ENCODE assay signal across 12 cellular contexts in genomic region chr2:213227458-213227857, GRCh38. TPM values are rescaled to one million over a fixed set of nuclear protein-coding genes. Genes with fewer than 3 reads are reported as not detected.
DNase-seq lines count a peak whose midpoint lies in the region; ATAC-seq and TF ChIP-seq lines count a peak whose summit lies in the region.
"Had no signal": no experiment of that assay in that cellular context is flagged by ENCODE, and none has a peak within 500 bp of the region (broad histone marks: within the 10 kb centered on the region; RNA-seq: fewer than 3 reads in every experiment).

No MANE protein-coding gene starts in this region.

- TF ChIP-seq POLR2A in breast epithelium (IDR thresholded peaks at IDR 0.05): no peak

- no TSS peak for BruUV-seq in mammary epithelial cell (replicated peaks; lab: Mats Ljungman, UMichigan)

- H3K4me1 ChIP-seq in mammary epithelial cell (ENCODE audit: insufficient read depth, low read length) (peaks cover 15% of the 10 kb centered on the region), breast epithelium (no peaks in the 10 kb centered on the region)
- H3K4me1 ChIP-seq: gastroesophageal sphincter had no signal

- in situ Hi-C loops in mammary epithelial cell (cut with MboI; ENCODE audit: low sequenced_read_pairs in 2 of 2) (no loop called here), KBM-7 (cut with MboI; ENCODE audit: low pct_unique_long_range_greater_than_20kb, low sequenced_read_pairs) (no loop called here)

- peak overlapping the region; percentile 51 for H2AFZ ChIP-seq in mammary epithelial cell (ENCODE audit: low read depth, low read length)

- H3K27ac Mint-ChIP-seq in stimulated activated naive B cell treated with anti-CD40 and anti-IgM and Interleukin-4, amounts not matched to agents 10 μg/mL and 1 μg/mL and 100 μg/mL, for 72 hours: peak overlapping the region; percentile 32
- H3K27ac Mint-ChIP-seq: natural killer cell treated with Interleukin-12 subunit alpha and Interleukin-12 subunit beta and Interleukin-15 and Interleukin-18, amount 100 ng/mL, for 72 hours had no signal

- H3K9ac ChIP-seq in mammary epithelial cell (ENCODE audit: insufficient read depth, low read length): no peak overlapping the region

- no peaks in the 10 kb centered on the region for H3K27me3 ChIP-seq in mammary epithelial cell (ENCODE audit: insufficient read depth, low read length)
- H3K27me3 ChIP-seq in breast epithelium: no peaks in the 10 kb centered on the region
- H3K27me3 ChIP-seq: gastroesophageal sphincter had no signal

- H3K4me2 ChIP-seq in mammary epithelial cell (ENCODE audit: insufficient read depth, low read depth, low read length): no peak overlapping the region

- H3K9me3 ChIP-seq in mammary epithelial cell (replicated peaks; ENCODE audit: insufficient read depth, low read length): no peaks in the 10 kb centered on the region
- H3K9me3 ChIP-seq in breast epithelium: no peaks in the 10 kb centered on the region
- H3K9me3 ChIP-seq: gastroesophageal sphincter had no signal

- dilution Hi-C loops in mammary epithelial cell (cut with HindIII; ENCODE audit: low sequenced_read_pairs): no loop called here

- no peaks in the 10 kb centered on the region for H3K36me3 ChIP-seq in mammary epithelial cell (ENCODE audit: insufficient read depth, low read length)
- H3K36me3 ChIP-seq in breast epithelium: no peaks in the 10 kb centered on the region
- H3K36me3 ChIP-seq: gastroesophageal sphincter had no signal

- peak; percentile 90 for ATAC-seq in HG02798 (IDR thresholded peaks at IDR 0.05; ENCODE audit: poor library complexity, unreplicated experiment)
- ATAC-seq in stimulated activated naive B cell treated with anti-CD40 and anti-IgM and Interleukin-4, amounts not matched to agents 10 μg/mL and 1 μg/mL and 100 μg/mL, for 72 hours (replicated peaks): peak; percentile 95 to 96
- ATAC-seq: gastroesophageal sphincter had no signal

- no peaks in the 10 kb centered on the region for H4K20me1 ChIP-seq in mammary epithelial cell (ENCODE audit: insufficient read depth, low read length)

- H3K36me3 Mint-ChIP-seq in stimulated activated naive B cell treated with anti-CD40 and anti-IgM and Interleukin-4, amounts not matched to agents 10 μg/mL and 1 μg/mL and 100 μg/mL, for 72 hours: peaks cover 0 to 4% of the 10 kb centered on the region in 2 donors
- H3K36me3 Mint-ChIP-seq: natural killer cell treated with Interleukin-12 subunit alpha and Interleukin-12 subunit beta and Interleukin-15 and Interleukin-18, amount 100 ng/mL, for 72 hours had no signal

- DNase-seq in mammary epithelial cell (peak; percentile 54), breast epithelium (ENCODE audit: low spot score in 2 of 2) (no peak), KBM-7 (peak; percentile 75), iPS-NIHi7 (ENCODE audit: extremely low spot score) (no peak), RKO (ENCODE audit: low spot score) (no peak), NCI-H2081 (lab: John Stamatoyannopoulos, UW) (no peak)
- peak; percentile 50 for DNase-seq in stimulated activated naive B cell treated with anti-CD40 and anti-IgM and Interleukin-4, amounts not matched to agents 10 μg/mL and 1 μg/mL and 100 μg/mL, for 72 hours
- DNase-seq: H7, NCI-H446 treated with DMSO at 0.1 percent for 48 hours had no signal

- no peak for TF ChIP-seq CTCF in mammary epithelial cell (conservative IDR thresholded peaks at IDR 0.05 in 1 of 2, IDR thresholded peaks at IDR 0.05 in 1 of 2; ENCODE audit: extremely low read depth in 1 of 2, insufficient read depth in 1 of 2, low read depth in 1 of 2, low read length in 2 of 2)
- TF ChIP-seq CTCF in breast epithelium (IDR thresholded peaks at IDR 0.05): no peak

- peak overlapping the region in 1 of 2 donors; percentile 20 for H3K4me3 Mint-ChIP-seq in stimulated activated naive B cell treated with anti-CD40 and anti-IgM and Interleukin-4, amounts not matched to agents 10 μg/mL and 1 μg/mL and 100 μg/mL, for 72 hours
- H3K4me3 Mint-ChIP-seq: natural killer cell treated with Interleukin-12 subunit alpha and Interleukin-12 subunit beta and Interleukin-15 and Interleukin-18, amount 100 ng/mL, for 72 hours had no signal

- H3K4me3 ChIP-seq in mammary epithelial cell (replicated peaks in 1 of 3; ENCODE audit: insufficient read depth in 1 of 3, low read depth in 2 of 3, low read length in 3 of 3) (no peak overlapping the region), breast epithelium (no peak overlapping the region)
- H3K4me3 ChIP-seq: gastroesophageal sphincter had no signal

- no peaks in the 10 kb centered on the region for H3K27me3 Mint-ChIP-seq in stimulated activated naive B cell treated with anti-CD40 and anti-IgM and Interleukin-4, amounts not matched to agents 10 μg/mL and 1 μg/mL and 100 μg/mL, for 72 hours
- H3K27me3 Mint-ChIP-seq: natural killer cell treated with Interleukin-12 subunit alpha and Interleukin-12 subunit beta and Interleukin-15 and Interleukin-18, amount 100 ng/mL, for 72 hours had no signal

- CTCF ChIA-PET in mammary epithelial cell (lab: Charles Lee; ENCODE audit: low non-redundant PET): no interaction called here

- no peak overlapping the region for H3K27ac ChIP-seq in mammary epithelial cell (ENCODE audit: insufficient read depth, low read depth, low read length)
- no peak overlapping the region for H3K27ac ChIP-seq in breast epithelium
- H3K27ac ChIP-seq: gastroesophageal sphincter had no signal

- peaks cover 22 to 54% of the 10 kb centered on the region in 2 donors for H3K4me1 Mint-ChIP-seq in stimulated activated naive B cell treated with anti-CD40 and anti-IgM and Interleukin-4, amounts not matched to agents 10 μg/mL and 1 μg/mL and 100 μg/mL, for 72 hours

- intact Hi-C loops in mammary epithelial cell (cut with micrococcal nuclease) (no loop called here), breast epithelium (cut with DNase I; ENCODE audit: low total_unique reads) (no loop called here)

- H3K79me2 ChIP-seq in mammary epithelial cell (ENCODE audit: insufficient read depth, low read length): no peaks in the 10 kb centered on the region

- peaks cover 0 to 4% of the 10 kb centered on the region in 2 donors for H3K9me3 Mint-ChIP-seq in stimulated activated naive B cell treated with anti-CD40 and anti-IgM and Interleukin-4, amounts not matched to agents 10 μg/mL and 1 μg/mL and 100 μg/mL, for 72 hours
- H3K9me3 Mint-ChIP-seq: natural killer cell treated with Interleukin-12 subunit alpha and Interleukin-12 subunit beta and Interleukin-15 and Interleukin-18, amount 100 ng/mL, for 72 hours had no signal

RNA-seq across cellular contexts. Expression of gene SPAG16, which starts 56.8 kb away (rescaled TPM):
- total RNA-seq in mammary epithelial cell: 10 to 100 TPM; 13.6 to 16.2 TPM
- polyA plus RNA-seq in mammary epithelial cell: 11.0 TPM
- not detected for polyA minus RNA-seq in mammary epithelial cell
- 10 to 100 TPM; 25.3 to 42.0 (median 41.7) TPM for total RNA-seq in breast epithelium

Comparison
In these comparisons a context has a peak if more than half of its experiments do, and no peak if none do; other contexts are left out.
1. DNase-seq: peak in mammary epithelial cell (single experiment), KBM-7 (single experiment) and stimulated activated naive B cell treated with anti-CD40 and anti-IgM and Interleukin-4, amounts not matched to agents 10 μg/mL and 1 μg/mL and 100 μg/mL, for 72 hours (single experiment); none in breast epithelium (0 of 2), iPS-NIHi7 (single experiment), RKO (single experiment) and NCI-H2081 (0 of 2).